7 cellular contexts compared by ENCODE assay signal in genomic region chr10:70508912-70509366, GRCh38. TPM values are rescaled to one million over a fixed set of nuclear protein-coding genes. Genes with fewer than 3 reads are reported as not detected.
DNase-seq lines count a peak whose midpoint lies in the region; ATAC-seq lines count a peak whose summit lies in the region.

No MANE protein-coding gene starts in this region.

- peak; percentile 32 for DNase-seq in adipocyte (ENCODE audit: low read depth)
- DNase-seq in activated CD4-positive, alpha-beta T cell treated with anti-CD3 and anti-CD28 coated beads for 36 hours: no peak
- no peak for DNase-seq in NCI-H187 treated with DMSO at 0.1 percent for 48 hours (lab: John Stamatoyannopoulos, UW)

- CTCF ChIA-PET in activated CD4-positive, alpha-beta T cell treated with anti-CD3 and anti-CD28 coated beads for 36 hours (lab: Charles Lee): interaction anchor here (0.5 to 0.6 kb wide), 2 partner anchors 28 to 748 kb away, joined by 4 read pairs; no protein-coding TSS in a partner anchor

- H3K36me3 ChIP-seq in adipocyte (ENCODE audit: control insufficient read depth, insufficient read depth, low read length, severe bottlenecking) (no peaks in the 10 kb centered on the region), stomach smooth muscle (ENCODE audit: control insufficient read depth in 2 of 2, insufficient read depth in 2 of 2, low read length in 2 of 2) (no peaks in the 10 kb centered on the region)

- intact Hi-C loops in activated CD4-positive, alpha-beta T cell treated with anti-CD3 and anti-CD28 coated beads for 36 hours (cut with DNase I, micrococcal nuclease): no loop called here

- H3K4me1 Mint-ChIP-seq in activated CD4-positive, alpha-beta T cell treated with anti-CD3 and anti-CD28 coated beads for 36 hours: peaks cover 4% of the 10 kb centered on the region

- H3K4me3 Mint-ChIP-seq in activated CD4-positive, alpha-beta T cell treated with anti-CD3 and anti-CD28 coated beads for 36 hours: no peak overlapping the region

- no peak overlapping the region for H3K27ac Mint-ChIP-seq in activated CD4-positive, alpha-beta T cell treated with anti-CD3 and anti-CD28 coated beads for 36 hours

- H3K4me1 ChIP-seq in adipocyte (ENCODE audit: control insufficient read depth, insufficient read depth, low read length) (peaks cover 23% of the 10 kb centered on the region), stomach smooth muscle (ENCODE audit: control insufficient read depth, insufficient read depth, low read length) (peaks cover 59% of the 10 kb centered on the region)

- no peak overlapping the region for H3K9ac ChIP-seq in adipocyte (ENCODE audit: low read length)
- H3K9ac ChIP-seq in stomach smooth muscle (ENCODE audit: low read length in 2 of 2): peak overlapping the region; percentile 29 to 35

- H3K27ac ChIP-seq in layer of hippocampus (ENCODE audit: low read depth, low read length): peak overlapping the region; percentile 22
- H3K27ac ChIP-seq in stomach smooth muscle (ENCODE audit: low read length): peak overlapping the region; percentile 81

- no peaks in the 10 kb centered on the region for H3K9me3 Mint-ChIP-seq in activated CD4-positive, alpha-beta T cell treated with anti-CD3 and anti-CD28 coated beads for 36 hours (ENCODE audit: low read depth)

- H3K27me3 ChIP-seq in adipocyte (replicated peaks; ENCODE audit: control insufficient read depth, insufficient read depth, low read length): peaks cover 14% of the 10 kb centered on the region
- no peaks in the 10 kb centered on the region for H3K27me3 ChIP-seq in layer of hippocampus (ENCODE audit: control insufficient read depth, insufficient read depth, low read length)
- H3K27me3 ChIP-seq in stomach smooth muscle (ENCODE audit: control insufficient read depth in 1 of 2, insufficient read depth in 2 of 2, low read length in 2 of 2): no peaks in the 10 kb centered on the region

- H3K9me3 ChIP-seq in adipocyte (ENCODE audit: control insufficient read depth, low read length) (no peaks in the 10 kb centered on the region), stomach smooth muscle (ENCODE audit: control insufficient read depth in 2 of 2, low read length in 2 of 2) (no peaks in the 10 kb centered on the region)

- no peaks in the 10 kb centered on the region for H3K27me3 Mint-ChIP-seq in activated CD4-positive, alpha-beta T cell treated with anti-CD3 and anti-CD28 coated beads for 36 hours

- H3K4me3 ChIP-seq in adipocyte (ENCODE audit: low read length): no peak overlapping the region
- H3K4me3 ChIP-seq in stomach smooth muscle (ENCODE audit: low read length in 2 of 2): peak overlapping the region; percentile 48 to 61

- POLR2A ChIA-PET in activated CD4-positive, alpha-beta T cell treated with anti-CD3 and anti-CD28 coated beads for 36 hours (lab: Charles Lee): no interaction called here

- no peaks in the 10 kb centered on the region for H3K36me3 Mint-ChIP-seq in activated CD4-positive, alpha-beta T cell treated with anti-CD3 and anti-CD28 coated beads for 36 hours (ENCODE audit: low read depth)

- peak; percentile 42 for ATAC-seq in HG03108 (IDR thresholded peaks at IDR 0.05; ENCODE audit: unreplicated experiment)
- no peak for ATAC-seq in activated CD4-positive, alpha-beta T cell treated with anti-CD3 and anti-CD28 coated beads for 36 hours
- ATAC-seq in GM19324 (IDR thresholded peaks at IDR 0.05; ENCODE audit: low FRiP score, unreplicated experiment): no peak

RNA-seq across cellular contexts. Expression of gene PALD1, which starts 30.4 kb away (rescaled TPM):
- 1 to 10 TPM; 5.4 to 6.7 TPM for total RNA-seq in activated CD4-positive, alpha-beta T cell treated with anti-CD3 and anti-CD28 coated beads for 36 hours
